In genomic region chr11:17294033-17294432, GRCh38 we compare ENCODE assay signal across 18 cellular contexts. TPM values are rescaled to one million over a fixed set of nuclear protein-coding genes. Genes with fewer than 3 reads are reported as not detected.
A peak's percentile ranks its signal among the peaks of the same experiment; 100 is the strongest.
DNase-seq lines count a peak whose midpoint lies in the region; ATAC-seq, FAIRE-seq and TF ChIP-seq lines count a peak whose summit lies in the region.
"Had no signal": no experiment of that assay in that cellular context is flagged by ENCODE, and none has a peak within 500 bp of the region (broad histone marks: within the 10 kb centered on the region; RNA-seq: fewer than 3 reads in every experiment).

No MANE protein-coding gene starts in this region.

- ATAC-seq in GM18868 (IDR thresholded peaks at IDR 0.05; ENCODE audit: unreplicated experiment) (peak; percentile 53), HG02973 (IDR thresholded peaks at IDR 0.05; ENCODE audit: unreplicated experiment) (peak; percentile 54), foreskin keratinocyte (peak; percentile 39)

- H3K4me3 ChIP-seq in dorsolateral prefrontal cortex: no peak overlapping the region
- H3K4me3 ChIP-seq: BLaER1 had no signal

- H3K27ac ChIP-seq in foreskin keratinocyte (no peak overlapping the region), dorsolateral prefrontal cortex (no peak overlapping the region)
- H3K27ac ChIP-seq: BLaER1 had no signal

- H3K4me1 ChIP-seq in foreskin keratinocyte: no peaks in the 10 kb centered on the region
- H3K4me1 ChIP-seq: BLaER1 had no signal

- TF ChIP-seq CTCF in foreskin keratinocyte (conservative IDR thresholded peaks at IDR 0.05) (no peak), D721Med (IDR thresholded peaks at IDR 0.05; ENCODE audit: insufficient read depth, missing control alignments) (no peak), dorsolateral prefrontal cortex (IDR thresholded peaks at IDR 0.05 in 54 of 56, conservative IDR thresholded peaks at IDR 0.05 in 2 of 56; ENCODE audit: low read depth in 1 of 56, partially characterized antibody in 56 of 56) (no peak)

- FAIRE-seq in GM12892 (lab: Jason Lieb, UNC) (peak; percentile 56), D721Med (lab: Jason Lieb, UNC) (no peak)
- FAIRE-seq: bronchial epithelial cell, RCC 7860, urothelium cell line had no signal

- no peak for DNase-seq in GM12892 (ENCODE audit: insufficient read length)
- DNase-seq in foreskin keratinocyte: no peak
- no peak for DNase-seq in SK-N-DZ (ENCODE audit: low spot score)
- no peak for DNase-seq in D721Med (ENCODE audit: insufficient read length, low spot score)
- DNase-seq in dorsolateral prefrontal cortex: no peak
- DNase-seq: activated B cell treated with CpG ODN at 0.5 μM for 24 hours; activated effector memory CD4-positive, alpha-beta T cell treated with Interleukin-2 at 50 U/mL for 16 hours; effector memory CD4-positive, alpha-beta T cell; NCI-H2081; NCI-H748 treated with DMSO at 0.1 percent for 48 hours; nephron progenitor cell; stimulated activated CD4-positive, alpha-beta T cell treated with anti-CD3 and anti-CD28 coated beads, Interleukin-2, amount 100 ng/mL, for 24 hours had no signal

- intact Hi-C loops in dorsolateral prefrontal cortex (cut with DNase I): no loop called here

- TF ChIP-seq POLR2A in GM12892 (IDR thresholded peaks at IDR 0.05; ENCODE audit: low read depth, low read length): no peak

- H3K27me3 ChIP-seq in foreskin keratinocyte (no peaks in the 10 kb centered on the region), dorsolateral prefrontal cortex (no peaks in the 10 kb centered on the region)
- H3K27me3 ChIP-seq: BLaER1 had no signal

RNA-seq across cellular contexts. Expression of gene NUCB2, which starts 17.5 kb away (rescaled TPM):
- 38.0 TPM for polyA plus RNA-seq in GM12892 (2012; ENCODE audit: missing spikeins)
- total RNA-seq in foreskin keratinocyte (53.1 and 60.3 TPM in 2 replicates), dorsolateral prefrontal cortex (10 to 100 TPM; 29.3 to 67.4 (median 44.9) TPM)
- polyA plus RNA-seq in foreskin keratinocyte: 41.9 and 50.8 TPM in 2 replicates
- polyA plus RNA-seq in SK-N-DZ (2014; cell fraction: cytosol; rRNA removed): 22.8 TPM in 2 replicates
- 17.9 and 18.7 TPM in 2 replicates for polyA plus RNA-seq in SK-N-DZ (2014; cell fraction: nucleus; rRNA removed)

RNA-seq across cellular contexts. Expression of gene NCR3LG1, which starts 57.6 kb away (rescaled TPM):
- 0.32 TPM for polyA plus RNA-seq in GM12892 (2012; ENCODE audit: missing spikeins)
- total RNA-seq in foreskin keratinocyte: 4.2 and 9.1 TPM in 2 replicates
- polyA plus RNA-seq in foreskin keratinocyte: 0.31 and 0.58 TPM in 2 replicates
- 18.4 and 24.1 TPM in 2 replicates for polyA plus RNA-seq in SK-N-DZ (2014; cell fraction: cytosol; rRNA removed)
- 28.3 and 50.0 TPM in 2 replicates for polyA plus RNA-seq in SK-N-DZ (2014; cell fraction: nucleus; rRNA removed)
- total RNA-seq in dorsolateral prefrontal cortex: 10 to 100 TPM in 118 of 120 experiments, 1 to 10 TPM in 2; 6.7 to 30.4 (median 18.1) TPM
